Comparison of ENCODE assay signal across 16 cellular contexts in genomic region chr2:109188485-109188868, GRCh38.
"Had no signal": no experiment of that assay in that cellular context is flagged by ENCODE, and none has a peak within 500 bp of the region (broad histone marks: within the 10 kb centered on the region; RNA-seq: fewer than 3 reads in every experiment).

No MANE protein-coding gene starts in this region.

- H3K4me3 ChIP-seq: heart left ventricle, mucosa of descending colon, testis had no signal

- H3K27ac ChIP-seq: testis had no signal

- DNase-seq: activated CD8-positive, alpha-beta memory T cell treated with anti-CD3 and anti-CD28 coated beads, Interleukin-2, amount 50 U/mL, for 4 hours; activated effector memory CD4-positive, alpha-beta T cell treated with Interleukin-2 at 50 U/mL for 16 hours; activated naive CD4-positive, alpha-beta T cell treated with anti-CD3 and anti-CD28 coated beads for 36 hours; activated naive CD8-positive, alpha-beta T cell treated with anti-CD3 and anti-CD28 coated beads, Interleukin-2, amount 10 ng/mL, durations not matched to agents 7 days and 5 days; activated T-cell treated with anti-CD3 and anti-CD28 coated beads, Interleukin-2, amount 50 U/mL, for 72 hours; amniotic stem cell; heart left ventricle; mesenchymal stem cell; mucosa of descending colon; occipital lobe; stimulated activated CD4-positive, alpha-beta T cell treated with anti-CD3 and anti-CD28 coated beads, Interleukin-2, amount 100 ng/mL, for 48 hours; stimulated activated naive CD4-positive, alpha-beta T cell; T-cell; testis had no signal

- H3K27me3 ChIP-seq: heart left ventricle, testis had no signal

- ATAC-seq: activated T-cell treated with anti-CD3 and anti-CD28 coated beads, Interleukin-2, amount 50 U/mL, for 72 hours; heart left ventricle; mucosa of descending colon; T-cell had no signal

- FAIRE-seq: endometrium, TTC549 had no signal

- H3K9me3 ChIP-seq: heart left ventricle, mucosa of descending colon, testis had no signal

- H3K36me3 ChIP-seq: heart left ventricle had no signal
